8 cellular contexts compared by ENCODE assay signal in genomic region chr17:83050651-83051422, GRCh38. TPM values are rescaled to one million over a fixed set of nuclear protein-coding genes. Genes with fewer than 3 reads are reported as not detected.
DNase-seq lines count a peak whose midpoint lies in the region; ATAC-seq and TF ChIP-seq lines count a peak whose summit lies in the region.

No MANE protein-coding gene starts in this region.

- H3K4me3 ChIP-seq in CD8-positive, alpha-beta T cell (ENCODE audit: low read depth, low read length) = peak overlapping the region; percentile 68
- H3K4me3 ChIP-seq in LNCaP clone FGC (ENCODE audit: low read depth, low read length) (peak overlapping the region; percentile 77), cardiac fibroblast (replicated peaks in 1 of 2; ENCODE audit: low read depth in 2 of 2, low read length in 2 of 2) (peak overlapping the region; percentile 65 to 69), mononuclear cell (ENCODE audit: low read length) (peak overlapping the region; percentile 53)

- H3K4me3 Mint-ChIP-seq in CD8-positive, alpha-beta T cell = peak overlapping the region; percentile 86

- H3K36me3 ChIP-seq in CD8-positive, alpha-beta T cell (ENCODE audit: insufficient read depth, low read length) = no peaks in the 10 kb centered on the region

- TF ChIP-seq CTCF in CD8-positive, alpha-beta T cell (IDR thresholded peaks at IDR 0.05) = no peak
- TF ChIP-seq CTCF in LNCaP clone FGC (IDR thresholded peaks at IDR 0.05; ENCODE audit: control insufficient read depth, extremely low read depth, insufficient read depth) (peak; percentile 23), cardiac fibroblast (IDR thresholded peaks at IDR 0.05; ENCODE audit: low read depth, low read length) (no peak)

- peak overlapping the region; percentile 75 for H3K27ac ChIP-seq in CD8-positive, alpha-beta T cell (ENCODE audit: low read depth, low read length)

- H3K9me3 Mint-ChIP-seq in CD8-positive, alpha-beta T cell = peaks cover 3% of the 10 kb centered on the region

- POLR2A ChIA-PET in CD8-positive, alpha-beta T cell (lab: Charles Lee) = interaction anchor here (0.6 to 1.5 kb wide), 6 partner anchors 21 to 187 kb away, joined by 3 to 7 read pairs (median 3); no protein-coding TSS in a partner anchor

- no peaks in the 10 kb centered on the region for H3K27me3 Mint-ChIP-seq in CD8-positive, alpha-beta T cell (ENCODE audit: low read depth)

- no peaks in the 10 kb centered on the region for H3K27me3 ChIP-seq in CD8-positive, alpha-beta T cell (ENCODE audit: insufficient read depth, low read length)
- H3K27me3 ChIP-seq in mononuclear cell (ENCODE audit: insufficient read depth, low read length) = no peaks in the 10 kb centered on the region

- H3K9me3 ChIP-seq in CD8-positive, alpha-beta T cell (ENCODE audit: low read length) = no peaks in the 10 kb centered on the region
- no peaks in the 10 kb centered on the region for H3K9me3 ChIP-seq in mononuclear cell (ENCODE audit: low read depth, low read length)

- peaks cover 10% of the 10 kb centered on the region for H3K36me3 Mint-ChIP-seq in CD8-positive, alpha-beta T cell

- DNase-seq in CD8-positive, alpha-beta T cell = no peak
- DNase-seq in LNCaP clone FGC (ENCODE audit: low read depth) (no peak), cardiac fibroblast (ENCODE audit: low read depth in 2 of 2) (no peak), NK-92 (lab: John Stamatoyannopoulos, UW; ENCODE audit: unreplicated experiment) (no peak), RKO (ENCODE audit: low spot score) (no peak), GM19240 (ENCODE audit: insufficient read length, low spot score) (no peak)

- H3K4me1 ChIP-seq in CD8-positive, alpha-beta T cell (ENCODE audit: insufficient read depth, low read length) = peaks cover 40% of the 10 kb centered on the region
- peaks cover 63% of the 10 kb centered on the region for H3K4me1 ChIP-seq in mononuclear cell (ENCODE audit: insufficient read depth, low read length)

- intact Hi-C loops in CD8-positive, alpha-beta T cell (cut with DNase I, micrococcal nuclease) = loop anchor here (1.0 to 10.0 kb wide), 11 partner anchors 28 to 1029 kb away; partner anchors contain the start of genes CENPX (in 1 of the 2), LRRC45 (in 1 of the 2), METRNL (in 1 of the 2) and NARF (in 1 of the 2)

- peak overlapping the region; percentile 94 for H3K27ac Mint-ChIP-seq in CD8-positive, alpha-beta T cell

- no peak for ATAC-seq in CD8-positive, alpha-beta T cell
- no peak for ATAC-seq in GM19452 (IDR thresholded peaks at IDR 0.05; ENCODE audit: unreplicated experiment)

- H3K4me1 Mint-ChIP-seq in CD8-positive, alpha-beta T cell (ENCODE audit: low read depth) = peaks cover 42% of the 10 kb centered on the region

- CTCF ChIA-PET in CD8-positive, alpha-beta T cell (lab: Charles Lee) = no interaction called here

RNA-seq across cellular contexts. Expression of gene METRNL, which starts 28.6 kb away (rescaled TPM):
- 100 to 1,000 TPM; 153 to 158 TPM for total RNA-seq in CD8-positive, alpha-beta T cell
- total RNA-seq in mononuclear cell = 72.7 TPM
